Comparison of ENCODE assay signal across 8 cellular contexts in genomic region chr17:16304832-16305231, GRCh38. TPM values are rescaled to one million over a fixed set of nuclear protein-coding genes. Genes with fewer than 3 reads are reported as not detected.
A peak's percentile ranks its signal among the peaks of the same experiment; 100 is the strongest.
DNase-seq lines count a peak whose midpoint lies in the region; ATAC-seq and TF ChIP-seq lines count a peak whose summit lies in the region.

No MANE protein-coding gene starts in this region.

- no peaks in the 10 kb centered on the region for H3K9me3 Mint-ChIP-seq in activated CD4-positive, alpha-beta T cell treated with anti-CD3 and anti-CD28 coated beads, Interleukin-2, amount 10 ng/mL, durations not matched to agents 7 days and 5 days
- H3K9me3 Mint-ChIP-seq in nephron, result no peaks in the 10 kb centered on the region

- H3K4me2 ChIP-seq in Loucy (ENCODE audit: low read depth, low read length, poor library complexity, severe bottlenecking), result no peak overlapping the region

- H3K9me3 ChIP-seq in Loucy (ENCODE audit: insufficient read depth, low read depth, low read length), result no peaks in the 10 kb centered on the region

- no peaks in the 10 kb centered on the region for H3F3A ChIP-seq in Loucy (ENCODE audit: low read depth)

- H2AFZ ChIP-seq in Loucy (ENCODE audit: low read length), result no peak overlapping the region

- no peaks in the 10 kb centered on the region for H4K20me1 ChIP-seq in Loucy (ENCODE audit: insufficient read depth, low read length, poor library complexity, severe bottlenecking)

- no peak overlapping the region for H3K4me3 Mint-ChIP-seq in activated CD4-positive, alpha-beta T cell treated with anti-CD3 and anti-CD28 coated beads, Interleukin-2, amount 10 ng/mL, durations not matched to agents 7 days and 5 days
- no peak overlapping the region for H3K4me3 Mint-ChIP-seq in nephron

- H3K27me3 Mint-ChIP-seq in activated CD4-positive, alpha-beta T cell treated with anti-CD3 and anti-CD28 coated beads, Interleukin-2, amount 10 ng/mL, durations not matched to agents 7 days and 5 days, result no peaks in the 10 kb centered on the region
- H3K27me3 Mint-ChIP-seq in nephron (ENCODE audit: low read depth), result no peaks in the 10 kb centered on the region

- H3K4me1 Mint-ChIP-seq in activated CD4-positive, alpha-beta T cell treated with anti-CD3 and anti-CD28 coated beads, Interleukin-2, amount 10 ng/mL, durations not matched to agents 7 days and 5 days, result no peaks in the 10 kb centered on the region
- no peaks in the 10 kb centered on the region for H3K4me1 Mint-ChIP-seq in nephron

- no peak overlapping the region for H3K4me3 ChIP-seq in Loucy (ENCODE audit: low read length, poor library complexity, severe bottlenecking)

- TF ChIP-seq CTCF in Loucy (conservative IDR thresholded peaks at IDR 0.05; ENCODE audit: low read length) (peak; percentile 73), nephron (IDR thresholded peaks at IDR 0.05; ENCODE audit: unreplicated experiment in 3 of 3) (peak; percentile 45 to 55 (median 46))

- no peaks in the 10 kb centered on the region for H3K36me3 ChIP-seq in Loucy (ENCODE audit: insufficient read depth, low read length)

- H3K4me1 ChIP-seq in Loucy (ENCODE audit: insufficient read depth, low read length, poor library complexity, severe bottlenecking), result peaks cover 27% of the 10 kb centered on the region

- no peaks in the 10 kb centered on the region for H3K79me2 ChIP-seq in Loucy (ENCODE audit: insufficient read depth, low read length)

- no peaks in the 10 kb centered on the region for H3K36me3 Mint-ChIP-seq in activated CD4-positive, alpha-beta T cell treated with anti-CD3 and anti-CD28 coated beads, Interleukin-2, amount 10 ng/mL, durations not matched to agents 7 days and 5 days (ENCODE audit: low read depth)
- peaks cover 19% of the 10 kb centered on the region for H3K36me3 Mint-ChIP-seq in nephron (ENCODE audit: low read depth)

- POLR2A ChIA-PET in activated CD4-positive, alpha-beta T cell treated with anti-CD3 and anti-CD28 coated beads, Interleukin-2, amount 10 ng/mL, durations not matched to agents 7 days and 5 days (lab: Charles Lee), result interaction anchor here (0.6 kb wide), 1 partner anchor 19 kb away, joined by 3 read pairs; no protein-coding TSS in a partner anchor

- DNase-seq in DMS53 (lab: John Stamatoyannopoulos, UW) (peak; percentile 38), DMS53 treated with DMSO at 0.1 percent for 48 hours (lab: John Stamatoyannopoulos, UW; ENCODE audit: unreplicated experiment) (no peak), NCI-H1436 treated with DMSO at 0.1 percent for 48 hours (lab: John Stamatoyannopoulos, UW) (no peak)
- DNase-seq in activated CD4-positive, alpha-beta T cell treated with anti-CD3 and anti-CD28 coated beads, Interleukin-2, amount 10 ng/mL, durations not matched to agents 7 days and 5 days, result peak; percentile 24

- no peaks in the 10 kb centered on the region for H3K27me3 ChIP-seq in Loucy (ENCODE audit: insufficient read depth, low read length, poor library complexity, severe bottlenecking)

- no peaks in the 10 kb centered on the region for H3K9me2 ChIP-seq in Loucy (replicated peaks; ENCODE audit: low read depth, low read length)

- H3K9ac ChIP-seq in Loucy (ENCODE audit: low read depth, low read length, poor library complexity, severe bottlenecking), result no peak overlapping the region

- ATAC-seq in HG02973 (IDR thresholded peaks at IDR 0.05; ENCODE audit: unreplicated experiment) (no peak), GM18868 (IDR thresholded peaks at IDR 0.05; ENCODE audit: unreplicated experiment) (no peak)

- CTCF ChIA-PET in activated CD4-positive, alpha-beta T cell treated with anti-CD3 and anti-CD28 coated beads, Interleukin-2, amount 10 ng/mL, durations not matched to agents 7 days and 5 days (lab: Charles Lee), result interaction anchor here (0.6 to 2.1 kb wide), 7 partner anchors 9 to 217 kb away, joined by 3 to 9 read pairs (median 3); no protein-coding TSS in a partner anchor

- no peak overlapping the region for H3K27ac Mint-ChIP-seq in activated CD4-positive, alpha-beta T cell treated with anti-CD3 and anti-CD28 coated beads, Interleukin-2, amount 10 ng/mL, durations not matched to agents 7 days and 5 days
- H3K27ac Mint-ChIP-seq in nephron, result no peak overlapping the region

RNA-seq across cellular contexts. Expression of gene CENPV, which starts 48.4 kb away (rescaled TPM):
- 10 to 100 TPM; 16.6 to 21.1 TPM for total RNA-seq in activated CD4-positive, alpha-beta T cell treated with anti-CD3 and anti-CD28 coated beads, Interleukin-2, amount 10 ng/mL, durations not matched to agents 7 days and 5 days

Comparison
In these comparisons a context has a peak if more than half of its experiments do, and no peak if none do; other contexts are left out.
1. DNase-seq: peak in DMS53 (single experiment) and activated CD4-positive, alpha-beta T cell treated with anti-CD3 and anti-CD28 coated beads, Interleukin-2, amount 10 ng/mL, durations not matched to agents 7 days and 5 days (single experiment); none in DMS53 treated with DMSO at 0.1 percent for 48 hours (single experiment) and NCI-H1436 treated with DMSO at 0.1 percent for 48 hours (single experiment).